Comparison of ENCODE assay signal across 8 cellular contexts in the genomic region with DNA sequence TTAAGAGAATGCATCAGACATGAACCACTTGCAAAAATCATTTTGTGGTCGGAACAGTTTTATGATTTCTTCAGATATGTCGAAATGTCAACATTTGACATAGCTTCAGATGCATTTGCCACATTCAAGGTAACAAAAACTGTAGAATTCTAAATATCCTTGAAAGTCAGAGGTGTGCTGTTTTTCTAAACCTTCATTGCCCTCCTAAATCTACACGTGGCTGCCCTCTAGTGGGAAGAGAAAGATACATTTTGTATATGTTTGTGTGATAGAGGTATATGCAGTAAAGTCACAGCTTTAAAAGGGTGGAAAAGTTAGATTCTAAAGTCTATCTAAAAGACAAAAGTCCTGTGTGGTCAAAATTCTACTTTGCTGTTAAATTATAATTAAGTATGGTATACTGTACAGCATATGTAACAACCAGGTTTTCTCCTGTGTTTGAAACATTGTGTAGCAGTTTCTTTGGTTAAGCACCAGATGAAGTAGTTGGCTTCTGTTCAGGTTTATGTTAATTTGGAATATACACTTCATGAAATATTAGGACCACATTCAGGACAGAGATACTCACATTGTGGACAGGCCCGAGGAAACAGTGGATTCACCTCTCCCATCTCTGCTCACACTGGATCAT.
DNase-seq lines count a peak whose midpoint lies in the region; ATAC-seq and TF ChIP-seq lines count a peak whose summit lies in the region.

No MANE protein-coding gene starts in this region.

- no peaks in the 10 kb centered on the region for H3K27me3 ChIP-seq in CD4-positive, alpha-beta memory T cell (ENCODE audit: insufficient read depth, low read length)

- no peaks in the 10 kb centered on the region for H3K9me3 Mint-ChIP-seq in CD4-positive, alpha-beta memory T cell
- no peaks in the 10 kb centered on the region for H3K9me3 Mint-ChIP-seq in activated T-helper 17 cell treated with anti-CD3 and anti-CD28 coated beads, Interleukin-2, amount 50 U/mL, for 72 hours
- peaks cover 12% of the 10 kb centered on the region for H3K9me3 Mint-ChIP-seq in glutamatergic neuron (ENCODE audit: unreplicated experiment)

- ATAC-seq in GM18907 (IDR thresholded peaks at IDR 0.05; ENCODE audit: unreplicated experiment) = peak; percentile 54
- no peak for ATAC-seq in activated T-helper 17 cell treated with anti-CD3 and anti-CD28 coated beads, Interleukin-2, amount 50 U/mL, for 72 hours (replicated peaks)
- ATAC-seq in GM18867 (IDR thresholded peaks at IDR 0.05; ENCODE audit: unreplicated experiment) = no peak

- H3K4me3 Mint-ChIP-seq in CD4-positive, alpha-beta memory T cell = peak overlapping the region in 1 of 8 donors; percentile 47
- H3K4me3 Mint-ChIP-seq in activated T-helper 17 cell treated with anti-CD3 and anti-CD28 coated beads, Interleukin-2, amount 50 U/mL, for 72 hours = peak overlapping the region; percentile 22
- H3K4me3 Mint-ChIP-seq in glutamatergic neuron (ENCODE audit: unreplicated experiment) = no peak overlapping the region

- POLR2A ChIA-PET in CD4-positive, alpha-beta memory T cell (lab: Charles Lee; ENCODE audit: partially characterized antibody) = interaction anchor here (0.7 to 10.8 kb wide), 8 partner anchors 17 to 732 kb away, joined by 3 to 142 read pairs (median 4); partner anchors contain the start of gene CAB39

- DNase-seq in CD4-positive, alpha-beta memory T cell = peak; percentile 57 to 71 (median 64)
- DNase-seq in NCI-H748 (lab: John Stamatoyannopoulos, UW; ENCODE audit: unreplicated experiment) (peak; percentile 44), glutamatergic neuron (no peak), cortex of kidney (lab: John Stamatoyannopoulos, UW) (no peak)
- peak; percentile 14 for DNase-seq in stimulated activated CD4-positive, alpha-beta T cell treated with anti-CD3 and anti-CD28 coated beads, Interleukin-1b, Interleukin-23, amount 100 ng/mL, for 48 hours

- peaks cover 20 to 26% (median 23%) of the 10 kb centered on the region in 4 donors for H3K4me1 Mint-ChIP-seq in CD4-positive, alpha-beta memory T cell
- H3K4me1 Mint-ChIP-seq in activated T-helper 17 cell treated with anti-CD3 and anti-CD28 coated beads, Interleukin-2, amount 50 U/mL, for 72 hours = peaks cover 23% of the 10 kb centered on the region
- H3K4me1 Mint-ChIP-seq in glutamatergic neuron (ENCODE audit: low read depth, unreplicated experiment) = no peaks in the 10 kb centered on the region

- H3K4me1 ChIP-seq in CD4-positive, alpha-beta memory T cell (ENCODE audit: insufficient read depth, low read length) = peaks cover 53% of the 10 kb centered on the region

- CTCF ChIA-PET in CD4-positive, alpha-beta memory T cell (lab: Charles Lee; ENCODE audit: partially characterized antibody) = interaction anchor here (0.7 to 3.9 kb wide), 48 partner anchors 8 to 735 kb away, joined by 3 to 70 read pairs (median 5); no protein-coding TSS in a partner anchor

- H3K9me3 ChIP-seq in CD4-positive, alpha-beta memory T cell (ENCODE audit: control insufficient read depth in 1 of 2, low read length in 2 of 2) = no peaks in the 10 kb centered on the region

- H3K36me3 Mint-ChIP-seq in CD4-positive, alpha-beta memory T cell = peaks cover 43 to 58% of the 10 kb centered on the region in 2 donors
- H3K36me3 Mint-ChIP-seq in activated T-helper 17 cell treated with anti-CD3 and anti-CD28 coated beads, Interleukin-2, amount 50 U/mL, for 72 hours (ENCODE audit: low read depth) = peaks cover 67% of the 10 kb centered on the region
- H3K36me3 Mint-ChIP-seq in glutamatergic neuron (ENCODE audit: unreplicated experiment) = peaks cover 22% of the 10 kb centered on the region

- no peaks in the 10 kb centered on the region for H3K27me3 Mint-ChIP-seq in CD4-positive, alpha-beta memory T cell
- H3K27me3 Mint-ChIP-seq in activated T-helper 17 cell treated with anti-CD3 and anti-CD28 coated beads, Interleukin-2, amount 50 U/mL, for 72 hours = no peaks in the 10 kb centered on the region
- peaks cover 4% of the 10 kb centered on the region for H3K27me3 Mint-ChIP-seq in glutamatergic neuron (ENCODE audit: unreplicated experiment)

- TF ChIP-seq CTCF in glutamatergic neuron (IDR thresholded peaks at IDR 0.05; ENCODE audit: partially characterized antibody, unreplicated experiment) = peak; percentile 73

- peak overlapping the region in 3 of 7 donors; percentile 7 to 62 (median 43) for H3K27ac Mint-ChIP-seq in CD4-positive, alpha-beta memory T cell
- no peak overlapping the region for H3K27ac Mint-ChIP-seq in activated T-helper 17 cell treated with anti-CD3 and anti-CD28 coated beads, Interleukin-2, amount 50 U/mL, for 72 hours
- no peak overlapping the region for H3K27ac Mint-ChIP-seq in glutamatergic neuron (ENCODE audit: unreplicated experiment)

- peaks cover 29% of the 10 kb centered on the region for H3K36me3 ChIP-seq in CD4-positive, alpha-beta memory T cell (ENCODE audit: insufficient read depth, low read length)

- intact Hi-C loops in CD4-positive, alpha-beta memory T cell (cut with micrococcal nuclease) = loop anchor here (1.0 to 5.0 kb wide), 5 partner anchors 36 to 382 kb away; partner anchors contain the start of genes CAB39 and SP100

- H3K4me3 ChIP-seq in CD4-positive, alpha-beta memory T cell (ENCODE audit: low read length in 2 of 2) = no peak overlapping the region

- peak overlapping the region; percentile 8 for H3K27ac ChIP-seq in CD4-positive, alpha-beta memory T cell (ENCODE audit: low read depth, low read length)

Comparison
In these comparisons a context has a peak if more than half of its experiments do, and no peak if none do; other contexts are left out.
1. DNase-seq: peak in CD4-positive, alpha-beta memory T cell (5 of 5), NCI-H748 (single experiment) and stimulated activated CD4-positive, alpha-beta T cell treated with anti-CD3 and anti-CD28 coated beads, Interleukin-1b, Interleukin-23, amount 100 ng/mL, for 48 hours (single experiment); none in glutamatergic neuron (single experiment) and cortex of kidney (single experiment).